In genomic region chr13:46894534-46894906, GRCh38 we compare ENCODE assay signal across 2 cellular contexts.
TF ChIP-seq lines count a peak whose summit lies in the region.

No MANE protein-coding gene starts in this region.

TF ChIP-seq in liver, 16 proteins besides CTCF, POLR2A, EP300 and RAD21 (continued from another document):
- TF ChIP-seq FOXA1 (IDR thresholded peaks at IDR 0.05) (no peak), JUND (IDR thresholded peaks at IDR 0.05) (no peak), ZBTB33 (IDR thresholded peaks at IDR 0.05) (no peak), HNF4G (IDR thresholded peaks at IDR 0.05) (no peak), NR2F2 (IDR thresholded peaks at IDR 0.05) (no peak), YY1 (IDR thresholded peaks at IDR 0.05) (no peak), HNF4A (conservative IDR thresholded peaks at IDR 0.05) (no peak), RXRA (IDR thresholded peaks at IDR 0.05) (no peak), FOXA2 (IDR thresholded peaks at IDR 0.05) (no peak)
TF ChIP-seq in liver: peak in this region for 0.

TF ChIP-seq in HepG2, 621 proteins besides CTCF, POLR2A, EP300 and RAD21 (continued from another document):
- TF ChIP-seq AHDC1 (CRISPR knock-in tag; IDR thresholded peaks at IDR 0.05; ENCODE audit: borderline replicate concordance) = no peak
- no peak for TF ChIP-seq ISX (CRISPR knock-in tag; conservative IDR thresholded peaks at IDR 0.05)
- TF ChIP-seq NFE2L1 (CRISPR knock-in tag; IDR thresholded peaks at IDR 0.05; ENCODE audit: borderline replicate concordance) = no peak
- TF ChIP-seq HDAC6 (IDR thresholded peaks at IDR 0.05; ENCODE audit: low read depth, low read length) = no peak
- no peak for TF ChIP-seq NCOA2 (CRISPR knock-in tag; IDR thresholded peaks at IDR 0.05)
- no peak for TF ChIP-seq CBX5 (CRISPR knock-in tag; IDR thresholded peaks at IDR 0.05; ENCODE audit: borderline replicate concordance)
- no peak for TF ChIP-seq ZNF17 (CRISPR knock-in tag; IDR thresholded peaks at IDR 0.05)
- no peak for TF ChIP-seq ZUFSP (CRISPR knock-in tag; IDR thresholded peaks at IDR 0.05; ENCODE audit: borderline replicate concordance)
- TF ChIP-seq ZBTB37 (CRISPR knock-in tag; IDR thresholded peaks at IDR 0.05) = no peak
- no peak for TF ChIP-seq STAT5B (CRISPR knock-in tag; IDR thresholded peaks at IDR 0.05)
- no peak for TF ChIP-seq RAD51 (IDR thresholded peaks at IDR 0.05; ENCODE audit: borderline replicate concordance)
- TF ChIP-seq YY1 (IDR thresholded peaks at IDR 0.05; ENCODE audit: insufficient read depth, insufficient replicate concordance, low read depth, low read length) = no peak
- no peak for TF ChIP-seq MYNN (CRISPR knock-in tag; IDR thresholded peaks at IDR 0.05; ENCODE audit: low read depth)
- TF ChIP-seq ZNF639 (CRISPR knock-in tag; conservative IDR thresholded peaks at IDR 0.05) = no peak
- TF ChIP-seq NR3C1 (CRISPR knock-in tag; IDR thresholded peaks at IDR 0.05) = no peak
- TF ChIP-seq HOXA5 (CRISPR knock-in tag; IDR thresholded peaks at IDR 0.05) = no peak
- TF ChIP-seq ZSCAN31 (CRISPR knock-in tag; IDR thresholded peaks at IDR 0.05; ENCODE audit: low read depth) = no peak
- no peak for TF ChIP-seq ARID3A (IDR thresholded peaks at IDR 0.05; ENCODE audit: low read depth, low read length)
- no peak for TF ChIP-seq ZNF781 (CRISPR knock-in tag; IDR thresholded peaks at IDR 0.05; ENCODE audit: borderline replicate concordance, not compliant biosample characterization)
